8 cellular contexts compared by ENCODE assay signal in genomic region chr20:64049060-64049886, GRCh38. TPM values are rescaled to one million over a fixed set of nuclear protein-coding genes. Genes with fewer than 3 reads are reported as not detected.
A peak's percentile ranks its signal among the peaks of the same experiment; 100 is the strongest.
DNase-seq lines count a peak whose midpoint lies in the region; ATAC-seq and TF ChIP-seq lines count a peak whose summit lies in the region.

Gene SOX18 (minus strand): TSS chr20:64049639. CDS start chr20:64049516, 123 bp downstream.

- H3K14ac ChIP-seq in IMR-90 (replicated peaks; ENCODE audit: low read depth, low read length), result no peak within 1 kb of the TSS

- H3K4me3 ChIP-seq in BLaER1 treated with 17β-estradiol and CSF1 and Interleukin-3, amounts not matched to agents 10 nM and 100 nM, result peak within 1 kb of the TSS; percentile 48 to 69 (median 58)
- H3K4me3 ChIP-seq in IMR-90 (ENCODE audit: insufficient read depth, low read depth, low read length) (peak within 1 kb of the TSS; percentile 30; the same call in 1 of the 2 replicates), ascending aorta (peak within 1 kb of the TSS; percentile 42 to 48), left lung (peak within 1 kb of the TSS; percentile 22 to 48)

- dilution Hi-C loops in IMR-90 (cut with HindIII; ENCODE audit: low sequenced_read_pairs, unreplicated experiment), result no loop called here

- peak within 1 kb of the TSS in 9 of 11 experiments; percentile 36 to 71 (median 56); a peak in 15 of 22 replicates for H3K9ac ChIP-seq in BLaER1 treated with 17β-estradiol and CSF1 and Interleukin-3, amounts not matched to agents 10 nM and 100 nM
- no peak within 1 kb of the TSS for H3K9ac ChIP-seq in IMR-90 (ENCODE audit: low read depth, low read length)

- peak; percentile 21 for DNase-seq in IMR-90
- no peak for DNase-seq in ascending aorta (ENCODE audit: low spot score in 2 of 2)
- no peak for DNase-seq in left lung
- DNase-seq in ureter (ENCODE audit: low spot score), result no peak
- no peak for DNase-seq in NCI-H1436 treated with DMSO at 0.1 percent for 48 hours (lab: John Stamatoyannopoulos, UW)
- DNase-seq in T1000 (lab: John Stamatoyannopoulos, UW), result no peak
- no peak for DNase-seq in dedifferentiated amniotic fluid mesenchymal stem cell (ENCODE audit: extremely low spot score)

- H4K5ac ChIP-seq in IMR-90 (ENCODE audit: low read depth, low read length), result no peak within 1 kb of the TSS

- no peak for TF ChIP-seq POLR2A in IMR-90 (IDR thresholded peaks at IDR 0.05; ENCODE audit: low read depth, low read length)

- no peaks in the 10 kb centered on the region for H3K79me1 ChIP-seq in IMR-90 (ENCODE audit: low read depth in 1 of 2, low read length in 2 of 2)

- no peak within 1 kb of the TSS for H2BK15ac ChIP-seq in IMR-90 (ENCODE audit: low read depth, low read length)

- H3K27me3 ChIP-seq in BLaER1 treated with 17β-estradiol and CSF1 and Interleukin-3, amounts not matched to agents 10 nM and 100 nM, result peaks cover 73 to 100% (median 98%) of the 10 kb centered on the region in 11 experiments
- H3K27me3 ChIP-seq in IMR-90 (ENCODE audit: control insufficient read depth, insufficient read depth, low read length), result peaks cover 62% of the 10 kb centered on the region
- peaks cover 13% of the 10 kb centered on the region for H3K27me3 ChIP-seq in ascending aorta
- H3K27me3 ChIP-seq in left lung, result peaks cover 36 to 98% of the 10 kb centered on the region in 2 donors

- in situ Hi-C loops in IMR-90 (cut with MboI; ENCODE audit: low sequenced_read_pairs), result no loop called here

- no peaks in the 10 kb centered on the region for H3K9me1 ChIP-seq in IMR-90 (ENCODE audit: insufficient read depth, low read length)

- peak within 1 kb of the TSS; percentile 55 for H2AK9ac ChIP-seq in IMR-90 (replicated peaks; ENCODE audit: low read depth, low read length, poor library complexity)

- H3K27ac ChIP-seq in BLaER1 treated with 17β-estradiol and CSF1 and Interleukin-3, amounts not matched to agents 10 nM and 100 nM, result no peak within 1 kb of the TSS
- H3K27ac ChIP-seq in IMR-90 (ENCODE audit: insufficient read depth, low read length) (no peak within 1 kb of the TSS), ascending aorta (peak within 1 kb of the TSS; percentile 31 to 48), left lung (peak within 1 kb of the TSS; percentile 71 to 73)

- H3K4me1 ChIP-seq in BLaER1 treated with 17β-estradiol and CSF1 and Interleukin-3, amounts not matched to agents 10 nM and 100 nM, result peaks cover 25 to 76% (median 59%) of the 10 kb centered on the region in 10 experiments
- H3K4me1 ChIP-seq in IMR-90 (ENCODE audit: control insufficient read depth, insufficient read depth, low read length), result no peaks in the 10 kb centered on the region; the same call in 1 of the 2 replicates
- H3K4me1 ChIP-seq in ascending aorta, result peaks cover 0 to 3% of the 10 kb centered on the region in 2 donors
- H3K4me1 ChIP-seq in left lung, result peaks cover 0 to 15% of the 10 kb centered on the region in 2 donors

- no peak within 1 kb of the TSS for H4K91ac ChIP-seq in IMR-90 (ENCODE audit: insufficient read depth, low read depth, low read length)

- H3K4ac ChIP-seq in IMR-90 (ENCODE audit: low read depth, low read length), result no peak within 1 kb of the TSS

- peak; percentile 66 for ATAC-seq in IMR-90 (ENCODE audit: low read depth)
- peak; percentile 9 for ATAC-seq in left lung

- no peak within 1 kb of the TSS for H3K18ac ChIP-seq in IMR-90 (ENCODE audit: low read depth, low read length)

- no peak within 1 kb of the TSS for H2BK120ac ChIP-seq in IMR-90 (ENCODE audit: low read depth, low read length)

- no peak for TF ChIP-seq RAD21 in IMR-90 (IDR thresholded peaks at IDR 0.05; ENCODE audit: low read length)

- no peak within 1 kb of the TSS for H3K23ac ChIP-seq in IMR-90 (ENCODE audit: low read depth, low read length)

- H4K20me1 ChIP-seq in BLaER1 treated with 17β-estradiol and CSF1 and Interleukin-3, amounts not matched to agents 10 nM and 100 nM, result peaks cover 0 to 39% (median 6%) of the 10 kb centered on the region in 11 experiments; a peak in 12 of 22 replicates
- H4K20me1 ChIP-seq in IMR-90 (ENCODE audit: insufficient read depth, low read length), result no peaks in the 10 kb centered on the region; the same call in 1 of the 2 replicates

- H2AFZ ChIP-seq in IMR-90 (replicated peaks; ENCODE audit: low read length, poor library complexity), result peak within 1 kb of the TSS; percentile 63

- no peaks in the 10 kb centered on the region for H3K9me3 ChIP-seq in BLaER1 treated with 17β-estradiol and CSF1 and Interleukin-3, amounts not matched to agents 10 nM and 100 nM (replicated peaks in 1 of 11)
- H3K9me3 ChIP-seq in IMR-90 (ENCODE audit: control insufficient read depth, insufficient read depth, low read length), result no peaks in the 10 kb centered on the region
- no peaks in the 10 kb centered on the region for H3K9me3 ChIP-seq in ascending aorta
- H3K9me3 ChIP-seq in left lung, result no peaks in the 10 kb centered on the region

- TF ChIP-seq CTCF in IMR-90 (conservative IDR thresholded peaks at IDR 0.05; ENCODE audit: low read depth, low read length) (0 out of 2 replicates have a peak, but pooled peaks have one; percentile 7), ascending aorta (IDR thresholded peaks at IDR 0.05) (no peak), left lung (IDR thresholded peaks at IDR 0.05) (no peak)

- WGBS in IMR-90 (ENCODE audit: extremely low coverage in 2 of 2, insufficient read length in 1 of 2), 2 experiments, result 1% methylated on average over 33 of the region's 112 CpGs; no CpG with 5 or more reads in 1 of the 2 experiments

- peak within 1 kb of the TSS; percentile 76 to 98 (median 88) for H3K4me2 ChIP-seq in BLaER1 treated with 17β-estradiol and CSF1 and Interleukin-3, amounts not matched to agents 10 nM and 100 nM
- no peak within 1 kb of the TSS; the same call in 1 of the 2 replicates for H3K4me2 ChIP-seq in IMR-90 (ENCODE audit: low read depth, low read length)

- no TSS peak for BruUV-seq in IMR-90 (replicated peaks; lab: Mats Ljungman, UMichigan)

- POLR2A ChIA-PET in IMR-90 (lab: Charles Lee; ENCODE audit: unreplicated experiment), result no interaction called here

- no peak within 1 kb of the TSS for H2AK5ac ChIP-seq in IMR-90 (ENCODE audit: low read depth, low read length)

- H2BK5ac ChIP-seq in IMR-90 (ENCODE audit: low read depth, low read length, poor library complexity, severe bottlenecking), result no peak within 1 kb of the TSS

- H3K36me3 ChIP-seq in BLaER1 treated with 17β-estradiol and CSF1 and Interleukin-3, amounts not matched to agents 10 nM and 100 nM, result no peaks in the 10 kb centered on the region
- H3K36me3 ChIP-seq in IMR-90 (ENCODE audit: control insufficient read depth, insufficient read depth, low read length) (no peaks in the 10 kb centered on the region), ascending aorta (no peaks in the 10 kb centered on the region), left lung (peaks cover 0 to 8% of the 10 kb centered on the region in 2 donors)

- CTCF ChIA-PET in IMR-90 (lab: Yijun Ruan, JAX), result no interaction called here

- H2BK20ac ChIP-seq in IMR-90 (ENCODE audit: low read depth, low read length), result no peak within 1 kb of the TSS

- intact Hi-C loops in IMR-90 (cut with micrococcal nuclease) (no loop called here), ascending aorta (cut with DNase I) (loop anchor here (5.0 kb wide), 1 partner anchor 412 kb away; no protein-coding TSS in a partner anchor), left lung (cut with DNase I) (no loop called here)

- no peak within 1 kb of the TSS for H3K56ac ChIP-seq in IMR-90 (ENCODE audit: extremely low read depth, insufficient read depth, low read length)

- H4K8ac ChIP-seq in IMR-90 (ENCODE audit: low read depth in 2 of 2, low read length in 2 of 2), result no peak within 1 kb of the TSS

TF ChIP-seq in IMR-90, 13 proteins besides CTCF, POLR2A, EP300 and RAD21:
- TF ChIP-seq RFX5 (IDR thresholded peaks at IDR 0.05; ENCODE audit: low read depth, low read length) (no peak), FOS (IDR thresholded peaks at IDR 0.05; ENCODE audit: low read depth, low read length) (no peak), MAZ (IDR thresholded peaks at IDR 0.05; ENCODE audit: borderline replicate concordance, low read depth, low read length) (no peak), RCOR1 (IDR thresholded peaks at IDR 0.05; ENCODE audit: insufficient replicate concordance, low read length) (no peak), NFE2L2 (IDR thresholded peaks at IDR 0.05; ENCODE audit: low read depth, low read length) (no peak), MAFK (IDR thresholded peaks at IDR 0.05; ENCODE audit: low read depth, low read length) (no peak), BHLHE40 (IDR thresholded peaks at IDR 0.05; ENCODE audit: low read depth, low read length) (no peak), SMC3 (IDR thresholded peaks at IDR 0.05; ENCODE audit: low read depth, low read length) (no peak)

RNA-seq across cellular contexts. Expression of gene SOX18, which starts in this region (rescaled TPM):
- not detected in 2 replicates for total RNA-seq in IMR-90 (2012; rRNA removed)
- not detected in 2 replicates for polyA plus RNA-seq in IMR-90 (2012; rRNA removed)
- polyA plus RNA-seq in IMR-90 (2012; cell fraction: cytosol; rRNA removed), result 0.03 TPM in 1 of 2 replicates, not detected in the other
- 0.03 TPM in 1 of 2 replicates, not detected in the other for polyA plus RNA-seq in IMR-90 (2012; cell fraction: nucleus; rRNA removed; ENCODE audit: low replicate concordance)
- 244 TPM for total RNA-seq in ascending aorta
- total RNA-seq in left lung, result 10 to 100 TPM; 40.3 to 69.2 TPM
- 28.1 TPM for total RNA-seq in ureter

Comparison
In these comparisons a context has a peak if more than half of its experiments do, and no peak if none do; other contexts are left out.
1. RNA of gene SOX18 (total RNA-seq): 244 TPM in ascending aorta (single experiment), 40.3 to 69.2 TPM in left lung and 28.1 TPM in ureter (single experiment); not detected in IMR-90; every median in the first group is over 10 times any median in the second.
2. Peak in DNase-seq, ATAC-seq and H3K4me3 ChIP-seq in IMR-90; RNA of the gene not detected or under 1 TPM.
3. H3K27ac ChIP-seq: peak in ascending aorta (2 of 2) and left lung (2 of 2); none in BLaER1 treated with 17β-estradiol and CSF1 and Interleukin-3, amounts not matched to agents 10 nM and 100 nM (0 of 11) and IMR-90 (single experiment).
4. Peak in every context shown above with its lines, with median percentiles within 50 percentile points of each other: H3K4me3 ChIP-seq.